Comparison of ENCODE assay signal across 8 cellular contexts in the genomic region with DNA sequence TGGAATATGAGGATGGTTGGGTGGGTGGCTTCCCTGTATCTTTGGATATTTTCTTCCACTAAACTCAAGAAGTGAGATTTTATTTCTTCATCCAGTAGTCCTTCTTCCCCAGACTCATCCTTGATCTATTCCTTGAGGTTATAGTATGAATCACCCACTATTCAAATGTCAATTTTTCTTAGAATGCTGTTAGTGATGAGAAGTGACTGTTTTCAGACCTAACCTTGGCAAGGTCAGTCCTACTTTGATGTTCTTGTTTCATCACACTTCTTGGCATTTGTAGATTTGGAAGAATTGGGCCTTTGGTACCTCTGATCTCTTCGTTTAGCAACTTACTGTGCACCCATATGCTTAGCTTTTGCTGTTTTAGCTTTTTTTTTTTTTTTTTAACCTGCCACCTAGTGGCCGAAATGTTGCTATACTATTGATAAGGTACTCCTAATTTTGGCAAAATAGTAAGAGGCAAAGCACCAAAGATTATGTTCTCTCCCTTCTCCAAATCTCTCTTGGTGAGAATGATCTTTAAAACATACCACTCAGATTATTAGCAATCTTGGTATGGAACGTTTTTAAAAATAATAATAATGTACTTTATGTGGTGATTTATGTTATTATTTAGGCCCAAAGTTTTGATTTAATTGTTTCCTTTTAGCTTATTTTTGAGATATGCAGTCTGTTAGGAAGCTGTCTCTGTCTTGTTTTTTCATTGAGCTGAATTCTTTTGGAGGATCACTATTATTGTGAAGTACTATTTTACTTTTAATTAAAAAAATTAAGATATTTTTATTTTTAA. TPM values are rescaled to one million over a fixed set of nuclear protein-coding genes. Genes with fewer than 3 reads are reported as not detected.
A peak's percentile ranks its signal among the peaks of the same experiment; 100 is the strongest.
DNase-seq lines count a peak whose midpoint lies in the region; ATAC-seq and TF ChIP-seq lines count a peak whose summit lies in the region.

No MANE protein-coding gene starts in this region.

- intact Hi-C loops in right lobe of liver (cut with DNase I), result no loop called here
- intact Hi-C loops in aorta (cut with DNase I), result loop anchor here in 1 of 2 donors (5.0 kb wide), 1 partner anchor 413 kb away; no protein-coding TSS in a partner anchor

- H3K27ac ChIP-seq in right lobe of liver, result no peak overlapping the region
- H3K27ac ChIP-seq in aorta (ENCODE audit: low read depth in 1 of 2, low read length in 2 of 2), result no peak overlapping the region

- H3K27ac Mint-ChIP-seq in central memory CD8-positive, alpha-beta T cell (ENCODE audit: low read depth), result no peak overlapping the region

- DNase-seq in AG04449 (ENCODE audit: low read depth, low spot score), result no peak
- peak; percentile 50 for DNase-seq in GM10248 (ENCODE audit: extremely low spot score)
- DNase-seq in NCI-H82 (lab: John Stamatoyannopoulos, UW), result peak; percentile 52
- DNase-seq in central memory CD8-positive, alpha-beta T cell (ENCODE audit: low spot score in 2 of 2), result no peak
- DNase-seq in right lobe of liver, result no peak
- DNase-seq in stimulated activated CD4-positive, alpha-beta T cell treated with anti-CD3 and anti-CD28 coated beads, Interleukin-1b, Interleukin-23, amount 100 ng/mL, for 48 hours, result no peak
- no peak for DNase-seq in aorta

- no peaks in the 10 kb centered on the region for H3K27me3 Mint-ChIP-seq in central memory CD8-positive, alpha-beta T cell

- H3K36me3 ChIP-seq in right lobe of liver (no peaks in the 10 kb centered on the region), aorta (ENCODE audit: control insufficient read depth in 1 of 2, insufficient read depth in 2 of 2, low read length in 1 of 2) (no peaks in the 10 kb centered on the region)

- ATAC-seq in HG02870 (IDR thresholded peaks at IDR 0.05; ENCODE audit: unreplicated experiment), result peak; percentile 43
- peak; percentile 71 for ATAC-seq in central memory CD8-positive, alpha-beta T cell (replicated peaks; ENCODE audit: extremely low read depth, poor library complexity, severe bottlenecking)
- peak; percentile 70 to 79 (median 74) for ATAC-seq in right lobe of liver
- ATAC-seq in aorta (ENCODE audit: low FRiP score), result no peak

- WGBS in right lobe of liver (ENCODE audit: insufficient coverage, low coverage, low lambda C conversion rate, missing lambda C conversion rate), result 1% methylated on average over 3 of the region's 3 CpGs
- WGBS in aorta, 2 donors, result 3 to 4% methylated on average over 3 of the region's 3 CpGs

- POLR2A ChIA-PET in AG04449 (lab: Yijun Ruan, JAX), result interaction anchor here (0.6 kb wide), 1 partner anchor 74 kb away, joined by 3 read pairs; no protein-coding TSS in a partner anchor
- POLR2A ChIA-PET in GM10248 (lab: Yijun Ruan, JAX), result interaction anchor here (0.5 to 0.6 kb wide), 4 partner anchors 15 to 167 kb away, joined by 3 read pairs; partner anchors contain the start of gene DCK

- peaks cover 18% of the 10 kb centered on the region for H3K36me3 Mint-ChIP-seq in central memory CD8-positive, alpha-beta T cell (ENCODE audit: insufficient read depth)

- TF ChIP-seq CTCF in AG04449 (IDR thresholded peaks at IDR 0.05; ENCODE audit: insufficient read depth, low read length, missing control alignments) (peak; percentile 26), GM10248 (IDR thresholded peaks at IDR 0.05; ENCODE audit: control extremely low read depth, extremely low read depth, low read depth, missing control alignments) (peak; percentile 54), right lobe of liver (IDR thresholded peaks at IDR 0.05) (peak; percentile 50 to 67 (median 64))

- no peaks in the 10 kb centered on the region for H3K9me3 ChIP-seq in right lobe of liver
- no peaks in the 10 kb centered on the region for H3K9me3 ChIP-seq in aorta (ENCODE audit: control insufficient read depth, low read length)

- H3K27me3 ChIP-seq in right lobe of liver, result no peaks in the 10 kb centered on the region
- H3K27me3 ChIP-seq in aorta (ENCODE audit: control insufficient read depth in 1 of 2, insufficient read depth in 2 of 2, low read length in 1 of 2), result no peaks in the 10 kb centered on the region

- peaks cover 51% of the 10 kb centered on the region for H3K4me1 Mint-ChIP-seq in central memory CD8-positive, alpha-beta T cell

- CTCF ChIA-PET in AG04449 (lab: Yijun Ruan, JAX) (interaction anchor here (0.7 to 5.5 kb wide), 25 partner anchors 9 to 404 kb away, joined by 3 to 80 read pairs (median 4); partner anchors contain the start of genes DCK and MOB1B), GM10248 (lab: Yijun Ruan, JAX) (interaction anchor here (0.6 to 9.2 kb wide), 29 partner anchors 9 to 451 kb away, joined by 3 to 73 read pairs (median 3); partner anchors contain the start of genes DCK and MOB1B)

- no peaks in the 10 kb centered on the region for H3K9me3 Mint-ChIP-seq in central memory CD8-positive, alpha-beta T cell

- no peak overlapping the region for H3K4me3 Mint-ChIP-seq in central memory CD8-positive, alpha-beta T cell

- TF ChIP-seq POLR2A in right lobe of liver (IDR thresholded peaks at IDR 0.05), result no peak

- H3K4me3 ChIP-seq in AG04449 (ENCODE audit: low read depth, low read length) (no peak overlapping the region), right lobe of liver (no peak overlapping the region), aorta (ENCODE audit: low read length in 2 of 2) (no peak overlapping the region)

- peaks cover 0 to 2% (median 0%) of the 10 kb centered on the region in 4 donors for H3K4me1 ChIP-seq in right lobe of liver
- H3K4me1 ChIP-seq in aorta (ENCODE audit: control insufficient read depth in 1 of 2, insufficient read depth in 2 of 2, low read length in 2 of 2), result no peaks in the 10 kb centered on the region

RNA-seq across cellular contexts. Expression of gene DCK, which starts 16.5 kb away (rescaled TPM):
- 1 to 10 TPM; 1.9 to 7.2 (median 3.6) TPM for total RNA-seq in right lobe of liver
- total RNA-seq in aorta, result 10 to 100 TPM; 10.7 to 11.2 TPM
- polyA plus RNA-seq in aorta, result 10 to 100 TPM in 1 of 2 donors, 1 to 10 TPM in 1; 7.5 to 21.0 TPM

Comparison
In these comparisons a context has a peak if more than half of its experiments do, and no peak if none do; other contexts are left out.
1. DNase-seq: peak in GM10248 (single experiment) and NCI-H82 (single experiment); none in AG04449 (single experiment), central memory CD8-positive, alpha-beta T cell (0 of 2), right lobe of liver (0 of 3), stimulated activated CD4-positive, alpha-beta T cell treated with anti-CD3 and anti-CD28 coated beads, Interleukin-1b, Interleukin-23, amount 100 ng/mL, for 48 hours (single experiment) and aorta (0 of 2).
2. Peak in every context shown above with its lines, with median percentiles within 50 percentile points of each other: CTCF ChIP-seq.